1 cellular context compared by ENCODE assay signal in genomic region chr14:38255408-38255672, GRCh38.
TF ChIP-seq lines count a peak whose summit lies in the region.

No MANE protein-coding gene starts in this region.

TF ChIP-seq in HepG2, 621 proteins besides CTCF, POLR2A, EP300 and RAD21 (continued from another document):
- TF ChIP-seq CENPBD1 (CRISPR knock-in tag; IDR thresholded peaks at IDR 0.05; ENCODE audit: borderline replicate concordance, low read depth) (no peak), FOSL2 (CRISPR knock-in tag; IDR thresholded peaks at IDR 0.05) (no peak), ZNF17 (CRISPR knock-in tag; IDR thresholded peaks at IDR 0.05) (no peak)
